ENCODE assay signal across 8 cellular contexts in the genomic region with DNA sequence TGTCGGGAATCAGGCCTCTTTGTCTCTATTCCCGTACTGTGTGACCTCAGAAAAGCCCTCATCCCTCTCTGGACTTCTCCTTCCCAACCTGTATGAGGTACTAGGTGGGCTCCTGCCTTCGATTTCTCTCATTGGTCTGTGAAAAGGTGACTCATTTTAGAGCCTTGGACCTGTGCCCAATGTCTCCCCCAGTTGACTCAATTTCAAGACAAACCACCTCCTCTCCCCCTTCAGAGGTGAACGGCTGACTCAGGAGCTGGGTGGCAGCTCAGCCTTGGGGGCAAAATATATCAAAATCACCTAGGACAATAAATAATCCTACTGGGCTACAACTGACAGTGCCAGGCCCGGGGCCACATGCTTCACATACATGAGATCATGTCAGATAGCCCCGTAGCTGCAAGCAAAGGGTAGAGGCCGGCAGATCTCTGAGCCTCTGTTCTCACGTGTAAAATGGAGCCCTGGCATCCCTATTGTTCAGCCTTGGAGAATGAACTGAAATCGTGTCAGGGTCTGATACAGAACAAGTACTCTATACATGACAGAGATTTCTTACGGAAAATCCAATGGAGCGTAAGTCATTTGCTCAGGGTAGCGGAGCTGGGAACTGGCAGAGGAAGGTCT. TPM values are rescaled to one million over a fixed set of nuclear protein-coding genes. Genes with fewer than 3 reads are reported as not detected.
DNase-seq lines count a peak whose midpoint lies in the region; ATAC-seq and TF ChIP-seq lines count a peak whose summit lies in the region.

No MANE protein-coding gene starts in this region.

- peak overlapping the region; percentile 95 for H3K4me3 Mint-ChIP-seq in CD4-positive, alpha-beta T cell

- POLR2A ChIA-PET in CD4-positive, alpha-beta T cell (lab: Charles Lee), result interaction anchor here (0.8 to 2.4 kb wide), 13 partner anchors 22 to 648 kb away, joined by 3 to 22 read pairs (median 4); partner anchors contain the start of genes ACTMAP, B9D2, EGLN2 and HNRNPUL1

- H3K4me1 ChIP-seq in neuron (ENCODE audit: insufficient read depth, low read length) (peaks cover 43% of the 10 kb centered on the region), testis (peaks cover 41% of the 10 kb centered on the region)

- no peak for TF ChIP-seq CTCF in CD4-positive, alpha-beta T cell (IDR thresholded peaks at IDR 0.05)
- no peak for TF ChIP-seq CTCF in testis (IDR thresholded peaks at IDR 0.05)

- H2AFZ ChIP-seq in neuron (ENCODE audit: low read depth, low read length), result peak overlapping the region; percentile 55

- peak in 9 of 10 experiments; percentile 35 to 63 (median 50) for DNase-seq in CD4-positive, alpha-beta T cell
- DNase-seq in LoVo (ENCODE audit: low spot score) (peak; percentile 68), epithelial cell of prostate (ENCODE audit: low read depth, low spot score) (peak; percentile 96), testis (no peak), H4 (ENCODE audit: low spot score) (no peak)
- peak; percentile 68 to 77 for DNase-seq in activated CD8-positive, alpha-beta memory T cell treated with anti-CD3 and anti-CD28 coated beads for 4 hours (ENCODE audit: low read depth in 2 of 2)

- no peaks in the 10 kb centered on the region for H3K27me3 Mint-ChIP-seq in CD4-positive, alpha-beta T cell

- no peak for TF ChIP-seq POLR2A in testis (IDR thresholded peaks at IDR 0.05)

- peak overlapping the region; percentile 96 for H3K27ac ChIP-seq in CD4-positive, alpha-beta T cell (ENCODE audit: low read depth, low read length)
- H3K27ac ChIP-seq in epithelial cell of prostate (peak overlapping the region; percentile 99), testis (peak overlapping the region; percentile 90 to 98)

- peak overlapping the region; percentile 94 for H3K27ac Mint-ChIP-seq in CD4-positive, alpha-beta T cell

- intact Hi-C loops in CD4-positive, alpha-beta T cell (cut with DNase I, micrococcal nuclease), result loop anchor here (1.0 to 10.0 kb wide), 7 partner anchors 25 to 551 kb away; partner anchors contain the start of genes ACTMAP (in 1 of the 2), EGLN2 (in 1 of the 2), NUMBL (in 1 of the 2) and RAB4B (in 1 of the 2)
- intact Hi-C loops in testis (cut with DNase I; ENCODE audit: low total_unique reads), result loop anchor here (5.0 kb wide), 1 partner anchor 54 kb away; no protein-coding TSS in a partner anchor

- no peaks in the 10 kb centered on the region for H3K9me3 ChIP-seq in CD4-positive, alpha-beta T cell (ENCODE audit: control insufficient read depth, low read length)
- H3K9me3 ChIP-seq in neuron (ENCODE audit: low read length) (no peaks in the 10 kb centered on the region), testis (no peaks in the 10 kb centered on the region)

- H3K4me1 Mint-ChIP-seq in CD4-positive, alpha-beta T cell (ENCODE audit: low read depth), result peaks cover 76% of the 10 kb centered on the region

- no peaks in the 10 kb centered on the region for H3K9me3 Mint-ChIP-seq in CD4-positive, alpha-beta T cell

- 1 to 2% methylated on average over 11 to 12 of the region's 12 CpGs for WGBS in testis, 2 donors

- CTCF ChIA-PET in CD4-positive, alpha-beta T cell (lab: Charles Lee), result interaction anchor here (0.9 to 1.6 kb wide), 7 partner anchors 37 to 103 kb away, joined by 3 to 7 read pairs (median 4); partner anchors contain the start of genes EGLN2 and RAB4B

- H3K36me3 Mint-ChIP-seq in CD4-positive, alpha-beta T cell (ENCODE audit: low read depth), result peaks cover 48% of the 10 kb centered on the region

- H3K36me3 ChIP-seq in neuron (ENCODE audit: insufficient read depth, low read length) (peaks cover 4% of the 10 kb centered on the region), testis (ENCODE audit: low read depth, missing control alignments) (no peaks in the 10 kb centered on the region)

- H3K4me3 ChIP-seq in neuron (ENCODE audit: low read length) (peak overlapping the region; percentile 83), testis (peak overlapping the region; percentile 73 to 87)

- H3K27me3 ChIP-seq in CD4-positive, alpha-beta T cell (ENCODE audit: control insufficient read depth, insufficient read depth, low read length), result no peaks in the 10 kb centered on the region
- no peaks in the 10 kb centered on the region for H3K27me3 ChIP-seq in neuron (ENCODE audit: insufficient read depth, low read length)
- no peaks in the 10 kb centered on the region for H3K27me3 ChIP-seq in testis

- no peak for ATAC-seq in CD4-positive, alpha-beta T cell (ENCODE audit: poor library complexity)
- ATAC-seq in GM18520 (IDR thresholded peaks at IDR 0.05; ENCODE audit: unreplicated experiment), result no peak

RNA-seq across cellular contexts. Expression of gene COQ8B, which starts 0.5 kb away (rescaled TPM):
- total RNA-seq in CD4-positive, alpha-beta T cell, result 10 to 100 TPM; 16.4 to 18.3 TPM
- 10 to 100 TPM; 56.6 to 71.7 TPM for total RNA-seq in testis
- 43.8 TPM for polyA plus RNA-seq in testis (ENCODE audit: insufficient read depth, low read depth, low replicate concordance)
- total RNA-seq in H4 (2014; rRNA removed; shearing (Covaris generic)), result 11.9 and 19.1 TPM in 2 replicates

RNA-seq across cellular contexts. Expression of gene ITPKC, which starts 0.8 kb away (rescaled TPM):
- total RNA-seq in CD4-positive, alpha-beta T cell, result 1 to 10 TPM; 3.7 to 4.5 TPM
- total RNA-seq in testis, result 10 to 100 TPM; 19.2 to 20.8 TPM
- 11.6 TPM for polyA plus RNA-seq in testis (ENCODE audit: insufficient read depth, low read depth, low replicate concordance)
- total RNA-seq in H4 (2014; rRNA removed; shearing (Covaris generic)), result 4.0 and 5.1 TPM in 2 replicates

RNA-seq across cellular contexts. Expression of gene NUMBL, which starts 25.7 kb away (rescaled TPM):
- total RNA-seq in CD4-positive, alpha-beta T cell, result 1 to 10 TPM; 5.2 to 5.4 TPM
- 10 to 100 TPM; 42.7 to 52.1 TPM for total RNA-seq in testis
- polyA plus RNA-seq in testis (ENCODE audit: insufficient read depth, low read depth, low replicate concordance), result 19.9 TPM
- total RNA-seq in H4 (2014; rRNA removed; shearing (Covaris generic)), result 18.4 TPM in 2 replicates

RNA-seq across cellular contexts. Expression of gene ACTMAP, which starts 34.1 kb away (rescaled TPM):
- total RNA-seq in CD4-positive, alpha-beta T cell, result 1 to 10 TPM; 3.9 to 5.7 TPM
- total RNA-seq in testis, result 10 to 100 TPM; 17.7 to 21.5 TPM
- 14.8 TPM for polyA plus RNA-seq in testis (ENCODE audit: insufficient read depth, low read depth, low replicate concordance)
- total RNA-seq in H4 (2014; rRNA removed; shearing (Covaris generic)), result 0.21 and 0.39 TPM in 2 replicates

RNA-seq across cellular contexts. Expression of gene SNRPA, which starts 34.9 kb away (rescaled TPM):
- total RNA-seq in CD4-positive, alpha-beta T cell, result 10 to 100 TPM; 60.3 to 76.7 TPM
- 10 to 100 TPM; 89.8 to 91.5 TPM for total RNA-seq in testis
- polyA plus RNA-seq in testis (ENCODE audit: insufficient read depth, low read depth, low replicate concordance), result 67.8 TPM
- 42.3 and 71.7 TPM in 2 replicates for total RNA-seq in H4 (2014; rRNA removed; shearing (Covaris generic))

Comparison
In these comparisons a context has a peak if more than half of its experiments do, and no peak if none do; other contexts are left out.
1. DNase-seq: peak in CD4-positive, alpha-beta T cell (9 of 10), LoVo (single experiment), activated CD8-positive, alpha-beta memory T cell treated with anti-CD3 and anti-CD28 coated beads for 4 hours (2 of 2) and epithelial cell of prostate (single experiment); none in testis (single experiment) and H4 (single experiment).
2. Peak in every context shown above with its lines, with median percentiles within 50 percentile points of each other: H3K27ac ChIP-seq.